14 cellular contexts compared by ENCODE assay signal in the genomic region with DNA sequence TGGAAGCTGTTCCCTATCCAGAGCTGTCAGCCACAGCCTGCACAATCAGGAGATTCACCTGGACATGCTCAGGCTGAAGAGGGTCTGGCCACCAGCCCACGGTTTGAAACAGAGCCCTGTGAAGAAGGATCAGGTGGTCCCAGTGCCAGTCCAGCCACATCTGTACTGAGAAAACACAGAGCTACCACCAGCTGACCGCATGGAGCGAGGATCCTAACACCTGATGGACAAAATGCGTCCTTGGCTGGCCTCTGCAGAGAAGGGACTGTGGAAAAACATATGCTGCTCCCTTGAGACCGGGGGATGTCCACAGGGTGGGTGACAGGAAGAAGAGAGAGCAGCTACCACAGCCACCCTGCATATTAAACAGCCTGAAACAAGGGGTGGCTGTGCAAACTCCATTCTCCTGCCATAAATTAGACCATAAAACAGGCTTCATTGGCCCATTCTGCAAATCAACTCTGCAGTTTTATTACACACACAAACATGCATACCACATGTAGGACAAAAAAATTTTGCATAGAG.
DNase-seq lines count a peak whose midpoint lies in the region; ATAC-seq, FAIRE-seq and TF ChIP-seq lines count a peak whose summit lies in the region.
"Had no signal": no experiment of that assay in that cellular context is flagged by ENCODE, and none has a peak within 500 bp of the region (broad histone marks: within the 10 kb centered on the region; RNA-seq: fewer than 3 reads in every experiment).

No MANE protein-coding gene starts in this region.

- no peaks in the 10 kb centered on the region for H3K9me3 Mint-ChIP-seq in naive thymus-derived CD8-positive, alpha-beta T cell
- no peaks in the 10 kb centered on the region for H3K9me3 Mint-ChIP-seq in effector memory CD8-positive, alpha-beta T cell

- H3K4me3 ChIP-seq in DND-41 (ENCODE audit: low read depth in 1 of 2, low read length in 2 of 2): no peak overlapping the region
- H3K4me3 ChIP-seq in SK-N-MC: 0 out of 2 replicates have a peak overlapping the region, but pooled peaks have one; percentile 30
- H3K4me3 ChIP-seq: cardiac muscle cell, skin epidermis, thoracic aorta had no signal

- H3K27me3 Mint-ChIP-seq in naive thymus-derived CD8-positive, alpha-beta T cell: no peaks in the 10 kb centered on the region
- H3K27me3 Mint-ChIP-seq in effector memory CD8-positive, alpha-beta T cell: no peaks in the 10 kb centered on the region

- H2AFZ ChIP-seq in DND-41 (ENCODE audit: low read depth, low read length): no peak overlapping the region

- TF ChIP-seq CTCF in DND-41 (IDR thresholded peaks at IDR 0.05; ENCODE audit: borderline replicate concordance, extremely low read depth, low read length, poor library complexity, severe bottlenecking): no peak

- H3K36me3 ChIP-seq in DND-41 (ENCODE audit: insufficient read depth, low read length) (peaks cover 26% of the 10 kb centered on the region), SK-N-MC (ENCODE audit: insufficient read depth, low read length) (no peaks in the 10 kb centered on the region)
- H3K36me3 ChIP-seq: cardiac muscle cell, thoracic aorta had no signal

- H3K4me1 ChIP-seq in DND-41 (ENCODE audit: insufficient read depth, low read length): peaks cover 37% of the 10 kb centered on the region

- no peak for DNase-seq in DND-41
- no peak for DNase-seq in GM19239 (ENCODE audit: insufficient read length, low spot score)
- DNase-seq in SK-N-MC (ENCODE audit: low read depth, low spot score): no peak
- DNase-seq in naive thymus-derived CD8-positive, alpha-beta T cell: no peak
- DNase-seq in inferior parietal cortex (ENCODE audit: extremely low spot score): no peak
- DNase-seq in effector memory CD8-positive, alpha-beta T cell: no peak
- DNase-seq: head of caudate nucleus; NK-92 treated with Interleukin-12 subunit alpha and Interleukin-12 subunit beta, amount 100 ng/mL, for 24 hours had no signal

- POLR2A ChIA-PET in naive thymus-derived CD8-positive, alpha-beta T cell (lab: Charles Lee): interaction anchor here (1.0 to 1.5 kb wide), 3 partner anchors 10 to 137 kb away, joined by 3 read pairs; partner anchors contain the start of gene BCL2

- peaks cover 3 to 26% (median 5%) of the 10 kb centered on the region in 3 donors for H3K36me3 Mint-ChIP-seq in naive thymus-derived CD8-positive, alpha-beta T cell
- H3K36me3 Mint-ChIP-seq in effector memory CD8-positive, alpha-beta T cell (ENCODE audit: insufficient read depth): peaks cover 8% of the 10 kb centered on the region

- FAIRE-seq in GM19239 (lab: Jason Lieb, UNC): peak; percentile 86

- H3K79me2 ChIP-seq in DND-41 (ENCODE audit: insufficient read depth, low read length): peaks cover 97% of the 10 kb centered on the region

- peak overlapping the region; percentile 42 for H3K27ac ChIP-seq in DND-41 (ENCODE audit: low read length)
- H3K27ac ChIP-seq in SK-N-MC: no peak overlapping the region
- H3K27ac ChIP-seq: cardiac muscle cell, thoracic aorta had no signal

- peaks cover 42 to 91% (median 74%) of the 10 kb centered on the region in 4 donors for H3K4me1 Mint-ChIP-seq in naive thymus-derived CD8-positive, alpha-beta T cell
- peaks cover 49 to 62% of the 10 kb centered on the region in 2 donors for H3K4me1 Mint-ChIP-seq in effector memory CD8-positive, alpha-beta T cell (ENCODE audit: low read depth in 2 of 2)

- H4K20me1 ChIP-seq in DND-41 (ENCODE audit: insufficient read depth, low read length): peaks cover 36% of the 10 kb centered on the region

- peak overlapping the region in 4 of 10 donors; percentile 43 to 71 (median 59) for H3K4me3 Mint-ChIP-seq in naive thymus-derived CD8-positive, alpha-beta T cell
- H3K4me3 Mint-ChIP-seq in effector memory CD8-positive, alpha-beta T cell: no peak overlapping the region

- H3K9ac ChIP-seq in DND-41 (ENCODE audit: low read depth, low read length) (no peak overlapping the region), SK-N-MC (ENCODE audit: insufficient read length) (no peak overlapping the region)

- no peaks in the 10 kb centered on the region for H3K27me3 ChIP-seq in DND-41 (ENCODE audit: insufficient read depth, low read length, poor library complexity)
- H3K27me3 ChIP-seq: cardiac muscle cell had no signal

- ATAC-seq in DND-41 (ENCODE audit: insufficient read depth, low read depth): no peak
- ATAC-seq in naive thymus-derived CD8-positive, alpha-beta T cell: no peak
- no peak for ATAC-seq in HG03280 (IDR thresholded peaks at IDR 0.05; ENCODE audit: unreplicated experiment)
- no peak for ATAC-seq in GM21447 (IDR thresholded peaks at IDR 0.05; ENCODE audit: unreplicated experiment)
- no peak for ATAC-seq in effector memory CD8-positive, alpha-beta T cell (replicated peaks)
- ATAC-seq: left lobe of liver had no signal

- H3K27ac Mint-ChIP-seq in naive thymus-derived CD8-positive, alpha-beta T cell: peak overlapping the region in 6 of 10 donors; percentile 24 to 88 (median 82)
- peak overlapping the region in 1 of 2 donors; percentile 85 for H3K27ac Mint-ChIP-seq in effector memory CD8-positive, alpha-beta T cell

- H3K9me3 ChIP-seq in DND-41 (ENCODE audit: insufficient read depth, low read length, severe bottlenecking): no peaks in the 10 kb centered on the region
- no peaks in the 10 kb centered on the region for H3K9me3 ChIP-seq in SK-N-MC (ENCODE audit: low read depth, low read length)
- H3K9me3 ChIP-seq: thoracic aorta had no signal

- H3K4me2 ChIP-seq in DND-41 (ENCODE audit: insufficient read depth, low read length): no peak overlapping the region
